In the genomic region with DNA sequence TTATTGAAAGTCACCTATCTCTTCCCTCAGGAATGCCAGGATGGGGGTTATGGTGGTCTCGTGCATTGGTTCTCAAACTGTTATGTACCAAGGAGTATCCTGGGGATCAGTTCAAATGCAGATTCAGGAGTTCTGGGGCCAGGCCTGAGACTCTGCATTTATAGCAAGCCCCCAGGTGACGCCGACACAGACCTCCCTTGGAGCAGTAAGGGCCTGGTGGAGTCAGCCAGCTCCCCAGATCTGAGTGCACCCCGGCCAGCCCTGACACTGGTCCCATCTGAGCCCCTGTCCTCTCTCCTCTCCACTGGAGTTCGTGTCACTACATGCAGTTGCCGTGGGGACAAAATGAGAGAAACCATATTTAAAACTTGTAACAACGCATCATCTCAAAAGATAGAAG, we compare ENCODE assay signal across 24 cellular contexts.
DNase-seq lines count a peak whose midpoint lies in the region; ATAC-seq and TF ChIP-seq lines count a peak whose summit lies in the region.
"Had no signal": no experiment of that assay in that cellular context is flagged by ENCODE, and none has a peak within 500 bp of the region (broad histone marks: within the 10 kb centered on the region; RNA-seq: fewer than 3 reads in every experiment).

No MANE protein-coding gene starts in this region.

- TF ChIP-seq CTCF in chondrocyte (IDR thresholded peaks at IDR 0.05) (no peak), osteocyte (IDR thresholded peaks at IDR 0.05) (no peak)

- peaks cover 95% of the 10 kb centered on the region for H3K4me1 Mint-ChIP-seq in chondrocyte (ENCODE audit: low read depth)
- H3K4me1 Mint-ChIP-seq in osteocyte (ENCODE audit: unreplicated experiment), result peaks cover 78% of the 10 kb centered on the region
- H3K4me1 Mint-ChIP-seq in naive thymus-derived CD8-positive, alpha-beta T cell, result peaks cover 9 to 14% (median 12%) of the 10 kb centered on the region in 4 donors
- no peaks in the 10 kb centered on the region for H3K4me1 Mint-ChIP-seq in stimulated activated memory B cell treated with anti-CD40 and anti-IgM and Interleukin-4, amounts not matched to agents 10 μg/mL and 1 μg/mL and 100 μg/mL, for 72 hours

- no peaks in the 10 kb centered on the region for H3K36me3 ChIP-seq in SJSA1
- peaks cover 5 to 30% (median 7%) of the 10 kb centered on the region in 5 donors for H3K36me3 ChIP-seq in subcutaneous abdominal adipose tissue (ENCODE audit: control insufficient read depth in 5 of 5, insufficient read depth in 5 of 5, low read length in 5 of 5)
- H3K36me3 ChIP-seq: esophagus squamous epithelium, ovary, right lobe of liver had no signal

- H3K9me3 ChIP-seq in SJSA1 (replicated peaks) (no peaks in the 10 kb centered on the region), subcutaneous abdominal adipose tissue (ENCODE audit: control insufficient read depth in 5 of 5, low read length in 5 of 5) (no peaks in the 10 kb centered on the region)
- H3K9me3 ChIP-seq: esophagus squamous epithelium, ovary, right lobe of liver had no signal

- H3K4me3 ChIP-seq in SJSA1, result no peak overlapping the region
- H3K4me3 ChIP-seq in subcutaneous abdominal adipose tissue (ENCODE audit: low read depth in 1 of 5, low read length in 5 of 5), result no peak overlapping the region
- H3K4me3 ChIP-seq: esophagus squamous epithelium, GM12878, K562, ovary, right lobe of liver had no signal

- DNase-seq in SJSA1 (ENCODE audit: low read depth in 1 of 2, low spot score in 2 of 2) (peak in 1 of 2 experiments; percentile 54), chondrocyte (ENCODE audit: low spot score) (no peak), osteocyte (ENCODE audit: extremely low spot score, unreplicated experiment) (no peak), NCI-H2081 treated with DMSO at 0.1 percent for 48 hours (lab: John Stamatoyannopoulos, UW) (no peak)
- no peak for DNase-seq in naive thymus-derived CD8-positive, alpha-beta T cell
- DNase-seq: activated CD4-positive, alpha-beta memory T cell treated with anti-CD3 and anti-CD28 coated beads for 36 hours; activated naive CD4-positive, alpha-beta T cell treated with anti-CD3 and anti-CD28 coated beads, Interleukin-2, amount 50 U/mL, for 16 hours; amniotic stem cell; CD4-positive, alpha-beta T cell; esophagus squamous epithelium; NCI-H1105; NCI-H187 treated with DMSO at 0.1 percent for 48 hours; NCI-H2227 treated with DMSO at 0.1 percent for 48 hours; nephron progenitor cell; ovary; right lobe of liver; stimulated activated CD4-positive, alpha-beta T cell treated with anti-CD3 and anti-CD28 coated beads, Interleukin-15, amount 100 ng/mL, for 24 hours; stimulated activated naive CD4-positive, alpha-beta T cell treated with Interleukin-2 at 50 U/mL for 16 hours had no signal

- H3K4me3 Mint-ChIP-seq in chondrocyte (ENCODE audit: unreplicated experiment), result no peak overlapping the region
- no peak overlapping the region for H3K4me3 Mint-ChIP-seq in osteocyte (ENCODE audit: unreplicated experiment)
- no peak overlapping the region for H3K4me3 Mint-ChIP-seq in naive thymus-derived CD8-positive, alpha-beta T cell
- H3K4me3 Mint-ChIP-seq in stimulated activated memory B cell treated with anti-CD40 and anti-IgM and Interleukin-4, amounts not matched to agents 10 μg/mL and 1 μg/mL and 100 μg/mL, for 72 hours, result no peak overlapping the region
- H3K4me3 Mint-ChIP-seq: activated CD4-positive, alpha-beta memory T cell treated with anti-CD3 and anti-CD28 coated beads for 36 hours; activated T-helper 17 cell treated with anti-CD3 and anti-CD28 coated beads, Interleukin-2, amount 50 U/mL, for 72 hours; CD4-positive, alpha-beta T cell; nephron progenitor cell had no signal

- H3K27ac ChIP-seq in SJSA1 (peak overlapping the region; percentile 28), subcutaneous abdominal adipose tissue (ENCODE audit: low read depth, low read length) (peak overlapping the region; percentile 99)
- H3K27ac ChIP-seq: ovary, right lobe of liver had no signal

- ATAC-seq in naive thymus-derived CD8-positive, alpha-beta T cell, result no peak
- no peak for ATAC-seq in stimulated activated memory B cell treated with anti-CD40 and anti-IgM and Interleukin-4, amounts not matched to agents 10 μg/mL and 1 μg/mL and 100 μg/mL, for 72 hours
- ATAC-seq: activated T-helper 17 cell treated with anti-CD3 and anti-CD28 coated beads, Interleukin-2, amount 50 U/mL, for 72 hours; HCT116; K562 had no signal

- H3K9me3 Mint-ChIP-seq in chondrocyte (ENCODE audit: low read depth) (no peaks in the 10 kb centered on the region), osteocyte (ENCODE audit: unreplicated experiment) (no peaks in the 10 kb centered on the region)
- no peaks in the 10 kb centered on the region for H3K9me3 Mint-ChIP-seq in naive thymus-derived CD8-positive, alpha-beta T cell
- H3K9me3 Mint-ChIP-seq in stimulated activated memory B cell treated with anti-CD40 and anti-IgM and Interleukin-4, amounts not matched to agents 10 μg/mL and 1 μg/mL and 100 μg/mL, for 72 hours, result no peaks in the 10 kb centered on the region
- H3K9me3 Mint-ChIP-seq: activated CD4-positive, alpha-beta memory T cell treated with anti-CD3 and anti-CD28 coated beads for 36 hours; activated T-helper 17 cell treated with anti-CD3 and anti-CD28 coated beads, Interleukin-2, amount 50 U/mL, for 72 hours; CD4-positive, alpha-beta T cell; nephron progenitor cell had no signal

- peaks cover 33% of the 10 kb centered on the region for H3K36me3 Mint-ChIP-seq in chondrocyte (ENCODE audit: low read depth)
- peaks cover 61% of the 10 kb centered on the region for H3K36me3 Mint-ChIP-seq in osteocyte (ENCODE audit: unreplicated experiment)
- no peaks in the 10 kb centered on the region for H3K36me3 Mint-ChIP-seq in naive thymus-derived CD8-positive, alpha-beta T cell
- H3K36me3 Mint-ChIP-seq in stimulated activated memory B cell treated with anti-CD40 and anti-IgM and Interleukin-4, amounts not matched to agents 10 μg/mL and 1 μg/mL and 100 μg/mL, for 72 hours, result no peaks in the 10 kb centered on the region
- H3K36me3 Mint-ChIP-seq: activated CD4-positive, alpha-beta memory T cell treated with anti-CD3 and anti-CD28 coated beads for 36 hours had no signal

- POLR2A ChIA-PET in naive thymus-derived CD8-positive, alpha-beta T cell (lab: Charles Lee), result no interaction called here

- H3K27ac Mint-ChIP-seq in chondrocyte (ENCODE audit: unreplicated experiment) (peak overlapping the region; percentile 60), osteocyte (ENCODE audit: unreplicated experiment) (peak overlapping the region; percentile 72)
- no peak overlapping the region for H3K27ac Mint-ChIP-seq in naive thymus-derived CD8-positive, alpha-beta T cell
- H3K27ac Mint-ChIP-seq in stimulated activated memory B cell treated with anti-CD40 and anti-IgM and Interleukin-4, amounts not matched to agents 10 μg/mL and 1 μg/mL and 100 μg/mL, for 72 hours, result no peak overlapping the region
- H3K27ac Mint-ChIP-seq: activated CD4-positive, alpha-beta memory T cell treated with anti-CD3 and anti-CD28 coated beads for 36 hours; activated T-helper 17 cell treated with anti-CD3 and anti-CD28 coated beads, Interleukin-2, amount 50 U/mL, for 72 hours; CD4-positive, alpha-beta T cell; nephron progenitor cell had no signal

- H3K27me3 Mint-ChIP-seq in chondrocyte (ENCODE audit: low read depth) (no peaks in the 10 kb centered on the region), osteocyte (ENCODE audit: unreplicated experiment) (no peaks in the 10 kb centered on the region)
- peaks cover 55 to 100% (median 75%) of the 10 kb centered on the region in 5 donors for H3K27me3 Mint-ChIP-seq in naive thymus-derived CD8-positive, alpha-beta T cell
- H3K27me3 Mint-ChIP-seq in stimulated activated memory B cell treated with anti-CD40 and anti-IgM and Interleukin-4, amounts not matched to agents 10 μg/mL and 1 μg/mL and 100 μg/mL, for 72 hours, result peaks cover 58% of the 10 kb centered on the region

- H3K4me1 ChIP-seq in SJSA1 (replicated peaks), result peaks cover 61% of the 10 kb centered on the region
- H3K4me1 ChIP-seq in subcutaneous abdominal adipose tissue (ENCODE audit: control insufficient read depth in 5 of 5, insufficient read depth in 5 of 5, low read length in 5 of 5), result peaks cover 18 to 72% (median 66%) of the 10 kb centered on the region in 5 donors
- H3K4me1 ChIP-seq: right lobe of liver had no signal

- H3K9ac ChIP-seq in subcutaneous abdominal adipose tissue (ENCODE audit: low read length in 5 of 5), result peak overlapping the region in 2 of 5 donors; percentile 7 to 33

- H3K27me3 ChIP-seq in SJSA1 (replicated peaks) (no peaks in the 10 kb centered on the region), subcutaneous abdominal adipose tissue (ENCODE audit: control insufficient read depth in 5 of 5, insufficient read depth in 4 of 5, low read length in 5 of 5) (no peaks in the 10 kb centered on the region)
- H3K27me3 ChIP-seq: esophagus squamous epithelium, ovary, right lobe of liver had no signal

Comparison
In these comparisons a context has a peak if more than half of its experiments do, and no peak if none do; other contexts are left out.
1. H3K27ac Mint-ChIP-seq: peak in chondrocyte (single experiment) and osteocyte (single experiment); none in naive thymus-derived CD8-positive, alpha-beta T cell (0 of 10) and stimulated activated memory B cell treated with anti-CD40 and anti-IgM and Interleukin-4, amounts not matched to agents 10 μg/mL and 1 μg/mL and 100 μg/mL, for 72 hours (single experiment).